10 cellular contexts compared by ENCODE assay signal in the genomic region with DNA sequence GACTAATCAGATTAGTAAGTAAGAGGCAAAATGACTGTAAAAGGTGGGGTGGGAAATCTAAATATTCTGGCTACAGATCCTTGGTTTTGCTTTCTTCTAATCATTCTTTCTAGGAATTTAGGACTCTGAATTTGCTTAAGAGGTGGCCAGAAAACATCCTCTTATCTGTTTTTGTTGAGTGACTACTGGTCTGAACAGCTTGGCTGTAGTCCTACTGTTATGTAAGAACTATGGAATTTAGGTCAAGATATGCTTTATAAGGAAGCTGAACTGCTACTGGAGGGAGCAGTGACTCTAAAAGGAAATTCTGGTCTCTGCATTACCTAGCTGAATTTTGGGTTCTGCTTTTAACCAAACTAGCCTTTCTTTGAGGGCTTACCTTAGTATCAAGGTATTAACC. TPM values are rescaled to one million over a fixed set of nuclear protein-coding genes. Genes with fewer than 3 reads are reported as not detected.
A peak's percentile ranks its signal among the peaks of the same experiment; 100 is the strongest.
DNase-seq lines count a peak whose midpoint lies in the region; ATAC-seq, FAIRE-seq and TF ChIP-seq lines count a peak whose summit lies in the region.
"Had no signal": no experiment of that assay in that cellular context is flagged by ENCODE, and none has a peak within 500 bp of the region (broad histone marks: within the 10 kb centered on the region; RNA-seq: fewer than 3 reads in every experiment).

No MANE protein-coding gene starts in this region.

- CTCF ChIA-PET in endothelial cell of umbilical vein (lab: Charles Lee), result interaction anchor here (1.1 kb wide), 1 partner anchor 13 kb away, joined by 5 read pairs; no protein-coding TSS in a partner anchor
- CTCF ChIA-PET in naive thymus-derived CD4-positive, alpha-beta T cell (lab: Charles Lee), result interaction anchor here (0.6 kb wide), 1 partner anchor 94 kb away, joined by 5 read pairs; no protein-coding TSS in a partner anchor

- BruUV-seq in endothelial cell of umbilical vein (replicated peaks; lab: Mats Ljungman, UMichigan), result no TSS peak

- peak overlapping the region in 5 of 9 donors; percentile 5 to 76 (median 28) for H3K27ac Mint-ChIP-seq in naive thymus-derived CD4-positive, alpha-beta T cell
- H3K27ac Mint-ChIP-seq: activated T-cell treated with anti-CD3 and anti-CD28 coated beads, Interleukin-2, amount 50 U/mL, for 72 hours had no signal

- peaks cover 8% of the 10 kb centered on the region for H3K4me1 ChIP-seq in endothelial cell of umbilical vein (ENCODE audit: control insufficient read depth, extremely low read depth, insufficient read depth, low read length)
- H3K4me1 ChIP-seq in naive thymus-derived CD4-positive, alpha-beta T cell (ENCODE audit: control insufficient read depth in 2 of 2, insufficient read depth in 2 of 2, low read length in 2 of 2), result no peaks in the 10 kb centered on the region

- no peaks in the 10 kb centered on the region for H4K20me1 ChIP-seq in endothelial cell of umbilical vein (replicated peaks; ENCODE audit: control insufficient read depth, extremely low read depth, insufficient read depth, low read length)

- no peak overlapping the region for H3K4me3 Mint-ChIP-seq in naive thymus-derived CD4-positive, alpha-beta T cell
- H3K4me3 Mint-ChIP-seq: activated T-cell treated with anti-CD3 and anti-CD28 coated beads, Interleukin-2, amount 50 U/mL, for 72 hours; naive B cell had no signal

- H3K4me3 ChIP-seq in endothelial cell of umbilical vein (replicated peaks in 1 of 3; ENCODE audit: insufficient read depth in 1 of 3, low read depth in 1 of 3, low read length in 3 of 3), result no peak overlapping the region
- no peak overlapping the region for H3K4me3 ChIP-seq in naive thymus-derived CD4-positive, alpha-beta T cell (ENCODE audit: low read length)

- intact Hi-C loops in endothelial cell of umbilical vein (cut with micrococcal nuclease), result no loop called here
- intact Hi-C loops in naive thymus-derived CD4-positive, alpha-beta T cell (cut with micrococcal nuclease), result no loop called here

- dilution Hi-C loops in endothelial cell of umbilical vein (cut with MboI; ENCODE audit: extremely low pct_ligation_motif_present, low sequenced_read_pairs), result no loop called here

- peaks cover 8 to 45% (median 32%) of the 10 kb centered on the region in 5 donors for H3K36me3 Mint-ChIP-seq in naive thymus-derived CD4-positive, alpha-beta T cell

- peaks cover 0 to 6% (median 0%) of the 10 kb centered on the region in 7 donors for H3K4me1 Mint-ChIP-seq in naive thymus-derived CD4-positive, alpha-beta T cell
- H3K4me1 Mint-ChIP-seq: naive B cell had no signal

- peak; percentile 46 for FAIRE-seq in endothelial cell of umbilical vein (lab: Jason Lieb, UNC)

- H3K27me3 Mint-ChIP-seq in naive thymus-derived CD4-positive, alpha-beta T cell, result no peaks in the 10 kb centered on the region
- H3K27me3 Mint-ChIP-seq: naive B cell had no signal

- TF ChIP-seq CTCF in endothelial cell of umbilical vein (IDR thresholded peaks at IDR 0.05; ENCODE audit: extremely low read depth in 1 of 2, insufficient read depth in 1 of 2, low read depth in 1 of 2, low read length in 2 of 2) (no peak), GM10266 (IDR thresholded peaks at IDR 0.05; ENCODE audit: control insufficient read depth, insufficient read depth, low read depth, missing control alignments) (no peak)

- POLR2A ChIA-PET in endothelial cell of umbilical vein (lab: Charles Lee), result no interaction called here
- POLR2A ChIA-PET in naive thymus-derived CD4-positive, alpha-beta T cell (lab: Charles Lee), result no interaction called here

- H3K9me1 ChIP-seq in endothelial cell of umbilical vein (replicated peaks; ENCODE audit: control insufficient read depth, extremely low read depth, insufficient read depth, low read length), result no peaks in the 10 kb centered on the region

- no peaks in the 10 kb centered on the region for H3K27me3 ChIP-seq in endothelial cell of umbilical vein (ENCODE audit: control insufficient read depth in 2 of 2, insufficient read depth in 2 of 2, low read length in 2 of 2)
- H3K27me3 ChIP-seq in naive thymus-derived CD4-positive, alpha-beta T cell (ENCODE audit: control insufficient read depth in 2 of 2, insufficient read depth in 2 of 2, low read length in 2 of 2), result no peaks in the 10 kb centered on the region

- TF ChIP-seq POLR2A in endothelial cell of umbilical vein (IDR thresholded peaks at IDR 0.05; ENCODE audit: low read depth, low read length), result no peak

- ATAC-seq in naive thymus-derived CD4-positive, alpha-beta T cell, result no peak
- ATAC-seq: activated T-cell treated with anti-CD3 and anti-CD28 coated beads, Interleukin-2, amount 50 U/mL, for 72 hours had no signal

- no peak overlapping the region for H3K27ac ChIP-seq in endothelial cell of umbilical vein (ENCODE audit: insufficient read depth, low read depth, low read length)
- H3K27ac ChIP-seq in naive thymus-derived CD4-positive, alpha-beta T cell (ENCODE audit: low read depth, low read length), result no peak overlapping the region

- peaks cover 12 to 13% of the 10 kb centered on the region in 2 experiments for H3K36me3 ChIP-seq in endothelial cell of umbilical vein (ENCODE audit: control insufficient read depth in 2 of 2, extremely low read depth in 1 of 2, insufficient read depth in 2 of 2, low read length in 2 of 2)
- H3K36me3 ChIP-seq in naive thymus-derived CD4-positive, alpha-beta T cell (ENCODE audit: control insufficient read depth in 2 of 3, insufficient read depth in 3 of 3, low read length in 3 of 3), result peaks cover 0 to 61% (median 12%) of the 10 kb centered on the region in 3 experiments

- peaks cover 0 to 2% (median 0%) of the 10 kb centered on the region in 11 donors for H3K9me3 Mint-ChIP-seq in naive thymus-derived CD4-positive, alpha-beta T cell
- H3K9me3 Mint-ChIP-seq: activated T-cell treated with anti-CD3 and anti-CD28 coated beads, Interleukin-2, amount 50 U/mL, for 72 hours; naive B cell had no signal

- H3K9ac ChIP-seq in endothelial cell of umbilical vein (replicated peaks; ENCODE audit: extremely low read depth, insufficient read depth, low read length), result no peak overlapping the region

- H3K79me2 ChIP-seq in endothelial cell of umbilical vein (ENCODE audit: control insufficient read depth, insufficient read depth, low read length), result no peaks in the 10 kb centered on the region

- DNase-seq in AG08396 (ENCODE audit: low spot score) (peak; percentile 36), NCI-H2029 (lab: John Stamatoyannopoulos, UW) (peak; percentile 54), endothelial cell of umbilical vein (ENCODE audit: low read depth, low spot score) (peak; percentile 64), islet precursor cell (no peak), SK-N-DZ (ENCODE audit: low spot score) (no peak), GM10266 (ENCODE audit: extremely low spot score) (no peak)
- DNase-seq in naive thymus-derived CD4-positive, alpha-beta T cell, result no peak
- DNase-seq in activated effector memory CD4-positive, alpha-beta T cell treated with Interleukin-2 at 50 U/mL for 16 hours, result no peak
- DNase-seq: activated T-cell treated with anti-CD3 and anti-CD28 coated beads, Interleukin-2, amount 50 U/mL, for 72 hours; naive B cell had no signal

- H3K4me2 ChIP-seq in endothelial cell of umbilical vein (ENCODE audit: insufficient read depth, low read length), result peak overlapping the region; percentile 17

- no peak overlapping the region for H2AFZ ChIP-seq in endothelial cell of umbilical vein (ENCODE audit: low read depth, low read length)

- H3K9me3 ChIP-seq in endothelial cell of umbilical vein (replicated peaks; ENCODE audit: control insufficient read depth, insufficient read depth, low read length), result no peaks in the 10 kb centered on the region
- H3K9me3 ChIP-seq in naive thymus-derived CD4-positive, alpha-beta T cell (ENCODE audit: control insufficient read depth in 2 of 3, low read length in 3 of 3), result no peaks in the 10 kb centered on the region

TF ChIP-seq in endothelial cell of umbilical vein, 7 proteins besides CTCF, POLR2A, EP300 and RAD21:
- TF ChIP-seq EZH2 (IDR thresholded peaks at IDR 0.05; ENCODE audit: borderline replicate concordance, low read depth, low read length, severe bottlenecking), result no peak
- TF ChIP-seq, protein P1, sequence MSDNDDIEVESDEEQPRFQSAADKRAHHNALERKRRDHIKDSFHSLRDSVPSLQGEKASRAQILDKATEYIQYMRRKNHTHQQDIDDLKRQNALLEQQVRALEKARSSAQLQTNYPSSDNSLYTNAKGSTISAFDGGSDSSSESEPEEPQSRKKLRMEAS (IDR thresholded peaks at IDR 0.05; ENCODE audit: insufficient read depth, insufficient read length), result no peak
- peak; percentile 26 for TF ChIP-seq POLR2AphosphoS5 (IDR thresholded peaks at IDR 0.05; ENCODE audit: insufficient read depth, low read depth, low read length)
- no peak for TF ChIP-seq JUN (IDR thresholded peaks at IDR 0.05; ENCODE audit: borderline replicate concordance, insufficient read depth, insufficient read length, low read depth)
- no peak for TF ChIP-seq FOS (IDR thresholded peaks at IDR 0.05; ENCODE audit: borderline replicate concordance, insufficient read depth, low read length)
- peak; percentile 32 for TF ChIP-seq GATA2 (IDR thresholded peaks at IDR 0.05; ENCODE audit: insufficient read depth, insufficient read length, low read depth, low read length)
- no peak for TF ChIP-seq MYC (IDR thresholded peaks at IDR 0.05; ENCODE audit: low read depth, low read length)

RNA-seq across cellular contexts. Expression of a gene that starts 33.5 kb away (rescaled TPM):
- 0.55 and 0.65 TPM in 2 replicates for total RNA-seq in endothelial cell of umbilical vein
- polyA plus RNA-seq in endothelial cell of umbilical vein, result 0.32 and 0.33 TPM in 2 replicates
- 0.43 and 0.54 TPM in 2 replicates for polyA plus RNA-seq in endothelial cell of umbilical vein (2011; cell fraction: cytosol; rRNA removed)
- polyA plus RNA-seq in endothelial cell of umbilical vein (2011; cell fraction: nucleus; rRNA removed), result 0.32 and 0.41 TPM in 2 replicates
- polyA plus RNA-seq in endothelial cell of umbilical vein (2012), result 0.19 and 0.24 TPM in 2 replicates
- polyA minus RNA-seq in endothelial cell of umbilical vein, result 0.25 and 0.32 TPM in 2 replicates
- 0.41 TPM for polyA minus RNA-seq in endothelial cell of umbilical vein (2011; cell fraction: cytosol; rRNA and poly(A)+ RNA removed)
- 0.53 and 0.58 TPM in 2 replicates for polyA minus RNA-seq in endothelial cell of umbilical vein (2011; cell fraction: nucleus; rRNA and poly(A)+ RNA removed)
- total RNA-seq in naive thymus-derived CD4-positive, alpha-beta T cell, result under 1 TPM in 4 of 5 experiments, not detected in 1; 0.10 to 0.51 (median 0.43) TPM
- not detected for polyA plus RNA-seq in naive thymus-derived CD4-positive, alpha-beta T cell
- 2.1 and 2.9 TPM in 2 replicates for polyA plus RNA-seq in SK-N-DZ (2014; cell fraction: cytosol; rRNA removed)
- 1.8 and 2.3 TPM in 2 replicates for polyA plus RNA-seq in SK-N-DZ (2014; cell fraction: nucleus; rRNA removed)

Comparison
In these comparisons a context has a peak if more than half of its experiments do, and no peak if none do; other contexts are left out.
1. DNase-seq: peak in AG08396 (single experiment), NCI-H2029 (single experiment) and endothelial cell of umbilical vein (single experiment); none in naive thymus-derived CD4-positive, alpha-beta T cell (0 of 9), islet precursor cell (single experiment), SK-N-DZ (single experiment), GM10266 (single experiment) and activated effector memory CD4-positive, alpha-beta T cell treated with Interleukin-2 at 50 U/mL for 16 hours (single experiment).